In the genomic region with DNA sequence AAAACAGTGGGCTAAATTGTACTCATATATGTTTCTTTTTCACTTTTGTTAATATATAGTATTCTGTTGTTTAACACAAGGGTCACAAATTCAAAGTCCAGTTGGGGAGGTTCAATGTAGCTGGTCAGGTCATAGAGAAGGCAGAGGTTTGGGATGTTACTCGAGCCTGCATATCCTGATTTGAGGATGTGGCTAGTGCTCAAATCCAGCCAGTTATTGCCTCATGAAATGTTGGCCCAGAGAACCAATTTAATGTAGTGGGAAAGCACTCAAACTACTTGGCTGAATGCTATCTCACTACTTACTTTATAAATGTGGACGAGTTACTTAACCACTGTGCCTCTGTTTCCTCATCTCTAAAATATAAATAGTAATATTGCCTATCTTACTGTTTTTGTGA, we compare ENCODE assay signal across 24 cellular contexts. TPM values are rescaled to one million over a fixed set of nuclear protein-coding genes. Genes with fewer than 3 reads are reported as not detected.
DNase-seq lines count a peak whose midpoint lies in the region; ATAC-seq and TF ChIP-seq lines count a peak whose summit lies in the region.
"Had no signal": no experiment of that assay in that cellular context is flagged by ENCODE, and none has a peak within 500 bp of the region (broad histone marks: within the 10 kb centered on the region; RNA-seq: fewer than 3 reads in every experiment).

No MANE protein-coding gene starts in this region.

- H4K20me1 ChIP-seq in neural progenitor cell (ENCODE audit: low read depth) = no peaks in the 10 kb centered on the region

- H3F3A ChIP-seq in neural progenitor cell (ENCODE audit: low read depth) = no peaks in the 10 kb centered on the region

- intact Hi-C loops in left ventricle myocardium superior (cut with micrococcal nuclease) (no loop called here), gastrocnemius medialis (cut with DNase I; ENCODE audit: low total_unique reads) (no loop called here)

- no peak overlapping the region for H2AFZ ChIP-seq in neural progenitor cell (replicated peaks)

- H3K36me3 ChIP-seq in gastrocnemius medialis (no peaks in the 10 kb centered on the region), neural progenitor cell (no peaks in the 10 kb centered on the region)

- no peaks in the 10 kb centered on the region for H3K27me3 ChIP-seq in gastrocnemius medialis
- H3K27me3 ChIP-seq in neural progenitor cell = no peaks in the 10 kb centered on the region

- no peak overlapping the region for H3K4me3 Mint-ChIP-seq in neural progenitor cell
- H3K4me3 Mint-ChIP-seq: CD8-positive, alpha-beta memory T cell; nephron had no signal

- no peak overlapping the region for H3K27ac Mint-ChIP-seq in neural progenitor cell
- H3K27ac Mint-ChIP-seq in activated naive CD4-positive, alpha-beta T cell treated with anti-CD3 and anti-CD28 coated beads, Interleukin-2, amount 50 U/mL, for 72 hours = no peak overlapping the region
- H3K27ac Mint-ChIP-seq: nephron had no signal

- ATAC-seq in left ventricle myocardium superior = peak; percentile 79
- ATAC-seq in gastrocnemius medialis = peak; percentile 89 to 91
- ATAC-seq in activated naive CD4-positive, alpha-beta T cell treated with anti-CD3 and anti-CD28 coated beads, Interleukin-2, amount 50 U/mL, for 72 hours = no peak
- ATAC-seq: esophagus mucosa, HCT116, PC-3 had no signal

- H3K4me1 ChIP-seq in gastrocnemius medialis (peaks cover 21 to 41% of the 10 kb centered on the region in 2 donors), neural progenitor cell (no peaks in the 10 kb centered on the region)

- H3K4me1 Mint-ChIP-seq in neural progenitor cell = no peaks in the 10 kb centered on the region

- peaks cover 4% of the 10 kb centered on the region for H3K27me3 Mint-ChIP-seq in neural progenitor cell (ENCODE audit: insufficient read depth, low read depth)
- H3K27me3 Mint-ChIP-seq: CD8-positive, alpha-beta memory T cell had no signal

- in situ Hi-C loops in gastrocnemius medialis (cut with MboI; ENCODE audit: low sequenced_read_pairs in 4 of 4) = no loop called here

- H3K9me3 ChIP-seq in gastrocnemius medialis (no peaks in the 10 kb centered on the region), neural progenitor cell (ENCODE audit: low read depth) (no peaks in the 10 kb centered on the region)

- H3K4me3 ChIP-seq in choroid plexus epithelial cell (ENCODE audit: low read depth, low read length) (no peak overlapping the region), gastrocnemius medialis (no peak overlapping the region), neural progenitor cell (no peak overlapping the region)
- H3K4me3 ChIP-seq: smooth muscle cell had no signal

- DNase-seq in MV-4-11 (lab: John Stamatoyannopoulos, UW) = peak; percentile 42
- peak; percentile 23 for DNase-seq in choroid plexus epithelial cell (ENCODE audit: low read depth)
- no peak for DNase-seq in left ventricle myocardium superior
- DNase-seq in gastrocnemius medialis = peak in 1 of 2 donors; percentile 50
- no peak for DNase-seq in neural progenitor cell (ENCODE audit: low spot score)
- no peak for DNase-seq in activated naive CD4-positive, alpha-beta T cell treated with anti-CD3 and anti-CD28 coated beads, Interleukin-2, amount 50 U/mL, for 72 hours (ENCODE audit: low spot score in 2 of 2)
- DNase-seq in HuH-7 (ENCODE audit: low spot score) = no peak
- DNase-seq: activated CD4-positive, alpha-beta T cell treated with anti-CD3 and anti-CD28 coated beads for 48 hours; activated naive CD4-positive, alpha-beta T cell treated with anti-CD3 and anti-CD28 coated beads, Interleukin-2, amount 50 U/mL, for 16 hours; CD8-positive, alpha-beta memory T cell; effector CD8-positive, alpha-beta T cell; glutamatergic neuron; Kasumi-1; NCI-H1105; NCI-H2081; NCI-H345; PC-3; posterior cingulate gyrus; stimulated activated naive CD4-positive, alpha-beta T cell; T-helper 1 cell had no signal

- H3K9ac ChIP-seq in neural progenitor cell = no peak overlapping the region

- H3K36me3 Mint-ChIP-seq in neural progenitor cell = peaks cover 21% of the 10 kb centered on the region
- H3K36me3 Mint-ChIP-seq in activated naive CD4-positive, alpha-beta T cell treated with anti-CD3 and anti-CD28 coated beads, Interleukin-2, amount 50 U/mL, for 72 hours = peaks cover 0 to 23% of the 10 kb centered on the region in 2 donors

- H3K27ac ChIP-seq in gastrocnemius medialis (peak overlapping the region; percentile 74 to 88 (median 81)), neural progenitor cell (no peak overlapping the region)

- H3K79me2 ChIP-seq in neural progenitor cell (ENCODE audit: low read depth) = peaks cover 89% of the 10 kb centered on the region

- H3K9me3 Mint-ChIP-seq in neural progenitor cell = peaks cover 10% of the 10 kb centered on the region
- no peaks in the 10 kb centered on the region for H3K9me3 Mint-ChIP-seq in activated naive CD4-positive, alpha-beta T cell treated with anti-CD3 and anti-CD28 coated beads, Interleukin-2, amount 50 U/mL, for 72 hours
- H3K9me3 Mint-ChIP-seq: CD8-positive, alpha-beta memory T cell had no signal

- H3K4me2 ChIP-seq in neural progenitor cell = no peak overlapping the region
- H3K4me2 ChIP-seq: smooth muscle cell had no signal

- TF ChIP-seq CTCF in choroid plexus epithelial cell (conservative IDR thresholded peaks at IDR 0.05; ENCODE audit: low read depth, low read length) (no peak), gastrocnemius medialis (IDR thresholded peaks at IDR 0.05 in 4 of 5, conservative IDR thresholded peaks at IDR 0.05 in 1 of 5) (no peak), neural progenitor cell (IDR thresholded peaks at IDR 0.05) (no peak)

- TF ChIP-seq POLR2A in gastrocnemius medialis (IDR thresholded peaks at IDR 0.05) = no peak

RNA-seq across cellular contexts. Expression of gene USO1, which starts 12.5 kb away (rescaled TPM):
- 96.8 TPM for total RNA-seq in left ventricle myocardium superior
- total RNA-seq in gastrocnemius medialis = 100 to 1,000 TPM; 213 to 328 (median 254) TPM
- total RNA-seq in neural progenitor cell (ENCODE audit: low replicate concordance) = 80.4 and 114 TPM in 2 replicates
- total RNA-seq in activated naive CD4-positive, alpha-beta T cell treated with anti-CD3 and anti-CD28 coated beads, Interleukin-2, amount 50 U/mL, for 72 hours = 10 to 100 TPM; 44.7 to 50.6 TPM

Comparison
In these comparisons a context has a peak if more than half of its experiments do, and no peak if none do; other contexts are left out.
1. DNase-seq: peak in MV-4-11 (single experiment) and choroid plexus epithelial cell (single experiment); none in left ventricle myocardium superior (single experiment), neural progenitor cell (single experiment), activated naive CD4-positive, alpha-beta T cell treated with anti-CD3 and anti-CD28 coated beads, Interleukin-2, amount 50 U/mL, for 72 hours (0 of 2) and HuH-7 (single experiment).
2. ATAC-seq: peak in left ventricle myocardium superior (single experiment) and gastrocnemius medialis (2 of 2); none in activated naive CD4-positive, alpha-beta T cell treated with anti-CD3 and anti-CD28 coated beads, Interleukin-2, amount 50 U/mL, for 72 hours (0 of 2).